ENCODE assay signal across 23 cellular contexts in genomic region chr10:48742891-48743845, GRCh38. TPM values are rescaled to one million over a fixed set of nuclear protein-coding genes. Genes with fewer than 3 reads are reported as not detected.
DNase-seq lines count a peak whose midpoint lies in the region; FAIRE-seq and TF ChIP-seq lines count a peak whose summit lies in the region.
"Had no signal": no experiment of that assay in that cellular context is flagged by ENCODE, and none has a peak within 500 bp of the region (broad histone marks: within the 10 kb centered on the region; RNA-seq: fewer than 3 reads in every experiment).

No MANE protein-coding gene starts in this region.

- H2AFZ ChIP-seq in neural progenitor cell (replicated peaks): no peak overlapping the region

- no peak overlapping the region for H3K4me3 Mint-ChIP-seq in neural progenitor cell
- H3K4me3 Mint-ChIP-seq: activated CD4-positive, alpha-beta T cell treated with anti-CD3 and anti-CD28 coated beads, Interleukin-2, amount 10 ng/mL, durations not matched to agents 24 days and 14 days; activated naive CD8-positive, alpha-beta T cell treated with anti-CD3 and anti-CD28 coated beads, Interleukin-2, amount 50 U/mL, for 24 hours; brain; CD8-positive, alpha-beta T cell; immature natural killer cell had no signal

- no peaks in the 10 kb centered on the region for H3K27me3 ChIP-seq in neural progenitor cell
- H3K27me3 ChIP-seq in Peyer's patch: no peaks in the 10 kb centered on the region
- H3K27me3 ChIP-seq: sigmoid colon had no signal

- H3K27me3 Mint-ChIP-seq in neural progenitor cell (ENCODE audit: insufficient read depth, low read depth): no peaks in the 10 kb centered on the region
- H3K27me3 Mint-ChIP-seq: activated CD4-positive, alpha-beta T cell treated with anti-CD3 and anti-CD28 coated beads, Interleukin-2, amount 10 ng/mL, durations not matched to agents 24 days and 14 days; activated naive CD8-positive, alpha-beta T cell treated with anti-CD3 and anti-CD28 coated beads, Interleukin-2, amount 50 U/mL, for 24 hours had no signal

- H3F3A ChIP-seq in neural progenitor cell (ENCODE audit: low read depth): no peaks in the 10 kb centered on the region

- H3K36me3 Mint-ChIP-seq in neural progenitor cell: no peaks in the 10 kb centered on the region
- H3K36me3 Mint-ChIP-seq: brain; CD8-positive, alpha-beta T cell; immature natural killer cell had no signal

- no peak overlapping the region for H3K4me2 ChIP-seq in neural progenitor cell

- H3K4me3 ChIP-seq in neural progenitor cell (no peak overlapping the region), Peyer's patch (no peak overlapping the region)
- H3K4me3 ChIP-seq: pancreas, sigmoid colon, thoracic aorta had no signal

- H3K4me1 ChIP-seq in neural progenitor cell (peaks cover 6% of the 10 kb centered on the region), Peyer's patch (no peaks in the 10 kb centered on the region)
- H3K4me1 ChIP-seq: pancreas, sigmoid colon had no signal

- TF ChIP-seq POLR2A in Peyer's patch (IDR thresholded peaks at IDR 0.05): no peak

- no peak overlapping the region for H3K27ac Mint-ChIP-seq in neural progenitor cell
- H3K27ac Mint-ChIP-seq: activated CD4-positive, alpha-beta T cell treated with anti-CD3 and anti-CD28 coated beads, Interleukin-2, amount 10 ng/mL, durations not matched to agents 24 days and 14 days; activated naive CD8-positive, alpha-beta T cell treated with anti-CD3 and anti-CD28 coated beads, Interleukin-2, amount 50 U/mL, for 24 hours; brain; CD8-positive, alpha-beta T cell; immature natural killer cell had no signal

- no peak overlapping the region for H3K9ac ChIP-seq in neural progenitor cell

- TF ChIP-seq CTCF in neural progenitor cell (IDR thresholded peaks at IDR 0.05) (no peak), Peyer's patch (IDR thresholded peaks at IDR 0.05) (no peak)

- H3K79me2 ChIP-seq in neural progenitor cell (ENCODE audit: low read depth): no peaks in the 10 kb centered on the region

- H3K4me1 Mint-ChIP-seq in neural progenitor cell: peaks cover 33% of the 10 kb centered on the region
- H3K4me1 Mint-ChIP-seq: activated CD4-positive, alpha-beta T cell treated with anti-CD3 and anti-CD28 coated beads, Interleukin-2, amount 10 ng/mL, durations not matched to agents 24 days and 14 days; immature natural killer cell had no signal

- H3K9me3 ChIP-seq in neural progenitor cell (ENCODE audit: low read depth): no peaks in the 10 kb centered on the region
- no peaks in the 10 kb centered on the region for H3K9me3 ChIP-seq in Peyer's patch
- H3K9me3 ChIP-seq: pancreas, sigmoid colon, thoracic aorta had no signal

- no peaks in the 10 kb centered on the region for H3K9me3 Mint-ChIP-seq in neural progenitor cell
- H3K9me3 Mint-ChIP-seq: activated CD4-positive, alpha-beta T cell treated with anti-CD3 and anti-CD28 coated beads, Interleukin-2, amount 10 ng/mL, durations not matched to agents 24 days and 14 days; immature natural killer cell had no signal

- FAIRE-seq in GM19239 (lab: Jason Lieb, UNC): peak; percentile 66
- FAIRE-seq: colon, endometrium, pancreas had no signal

- no peaks in the 10 kb centered on the region for H4K20me1 ChIP-seq in neural progenitor cell (ENCODE audit: low read depth)

- H3K27ac ChIP-seq in neural progenitor cell: no peak overlapping the region
- no peak overlapping the region for H3K27ac ChIP-seq in Peyer's patch
- H3K27ac ChIP-seq: pancreas, sigmoid colon, thoracic aorta had no signal

- DNase-seq in CD1c-positive myeloid dendritic cell (ENCODE audit: extremely low spot score) (peak; percentile 69), GM19239 (ENCODE audit: insufficient read length, low spot score) (no peak), ecto neural progenitor cell (ENCODE audit: low spot score) (peak; percentile 38), neural progenitor cell (ENCODE audit: low spot score) (peak; percentile 11), foreskin melanocyte (no peak), DMS79 treated with DMSO at 0.1 percent for 48 hours (lab: John Stamatoyannopoulos, UW) (no peak), Peyer's patch (no peak)
- DNase-seq in stimulated activated CD4-positive, alpha-beta T cell treated with anti-CD3 and anti-CD28 coated beads, Interleukin-4, amount 100 ng/mL, for 24 hours: no peak
- DNase-seq: activated CD4-positive, alpha-beta T cell treated with anti-CD3 and anti-CD28 coated beads, Interleukin-2, amount 10 ng/mL, durations not matched to agents 24 days and 14 days; activated effector memory CD4-positive, alpha-beta T cell treated with Interleukin-2 at 50 U/mL for 16 hours; activated naive CD8-positive, alpha-beta T cell treated with anti-CD3 and anti-CD28 coated beads, Interleukin-2, amount 50 U/mL, for 24 hours; immature natural killer cell; NCI-H1417 treated with DMSO at 0.1 percent for 48 hours; NCI-H524; pancreas; SHP77; sigmoid colon; T-helper 1 cell had no signal

- no peaks in the 10 kb centered on the region for H3K36me3 ChIP-seq in neural progenitor cell
- H3K36me3 ChIP-seq in Peyer's patch: no peaks in the 10 kb centered on the region
- H3K36me3 ChIP-seq: pancreas, sigmoid colon, thoracic aorta had no signal

RNA-seq across cellular contexts. Expression of gene WDFY4, which starts 58.5 kb away (rescaled TPM):
- total RNA-seq in neural progenitor cell (ENCODE audit: low replicate concordance) (not detected in 2 replicates), Peyer's patch (100 to 1,000 TPM in 1 of 4 donors, 1 to 10 TPM in 2, under 1 TPM in 1; 0.53 to 102 (median 4.6) TPM)

Comparison
In these comparisons a context has a peak if more than half of its experiments do, and no peak if none do; other contexts are left out.
1. DNase-seq: peak in CD1c-positive myeloid dendritic cell (single experiment), ecto neural progenitor cell (single experiment) and neural progenitor cell (single experiment); none in GM19239 (single experiment), stimulated activated CD4-positive, alpha-beta T cell treated with anti-CD3 and anti-CD28 coated beads, Interleukin-4, amount 100 ng/mL, for 24 hours (single experiment), foreskin melanocyte (single experiment), DMS79 treated with DMSO at 0.1 percent for 48 hours (single experiment) and Peyer's patch (0 of 3).